Comparison of ENCODE assay signal across 23 cellular contexts in the genomic region with DNA sequence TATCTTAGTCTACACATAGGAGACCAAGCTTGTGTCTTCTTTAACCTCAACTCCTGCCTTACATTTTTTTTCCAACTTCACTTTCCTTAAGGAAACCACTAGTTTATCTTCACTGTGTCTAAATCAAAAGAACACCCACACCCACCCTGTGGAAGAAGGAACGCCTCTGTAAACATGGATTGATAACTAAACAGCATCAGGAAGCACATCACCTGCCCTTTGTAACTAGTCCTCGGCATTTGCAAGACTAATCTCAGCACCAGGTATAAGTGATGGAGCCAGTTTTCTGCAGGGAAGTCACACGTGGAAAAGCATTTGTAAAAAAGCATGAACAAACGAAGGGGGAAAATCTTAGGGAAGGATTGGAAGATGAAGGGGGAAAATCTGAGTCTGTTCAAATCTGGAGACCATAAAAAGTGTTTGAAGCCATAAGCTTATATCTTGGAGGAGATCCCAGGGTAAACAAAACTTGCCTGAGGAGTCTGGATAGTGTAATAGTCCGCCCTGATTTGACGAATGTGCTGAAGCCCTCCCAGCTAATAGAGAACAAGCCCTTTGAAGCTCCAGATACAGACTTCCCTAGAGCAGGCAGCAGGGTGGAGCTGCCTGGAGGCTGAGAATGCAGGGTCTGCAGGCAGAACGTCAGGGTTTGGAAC.
DNase-seq lines count a peak whose midpoint lies in the region; ATAC-seq, FAIRE-seq and TF ChIP-seq lines count a peak whose summit lies in the region.
"Had no signal": no experiment of that assay in that cellular context is flagged by ENCODE, and none has a peak within 500 bp of the region (broad histone marks: within the 10 kb centered on the region; RNA-seq: fewer than 3 reads in every experiment).

No MANE protein-coding gene starts in this region.

- DNase-seq in Caco-2 (peak; percentile 65), smooth muscle cell (lab: John Stamatoyannopoulos, UW; ENCODE audit: unreplicated experiment) (no peak), head of caudate nucleus (no peak), GM13976 (ENCODE audit: low spot score) (no peak), tibial nerve (ENCODE audit: low spot score in 2 of 2) (no peak)
- DNase-seq: 8988T; BE2C; Calu3; CD4-positive, alpha-beta T cell; DMS79 treated with DMSO at 0.1 percent for 48 hours; GDM1; GOT3; MG63; NCI-H1092; NCI-H2081 treated with DMSO at 0.1 percent for 48 hours; NCI-H510A treated with DMSO at 0.1 percent for 48 hours; NCI-H82 had no signal

- peak; percentile 59 for FAIRE-seq in endometrium (lab: Jason Lieb, UNC)
- FAIRE-seq: GM18507, HepG2 had no signal

- peak overlapping the region; percentile 74 for H3K4me2 ChIP-seq in smooth muscle cell

- peak overlapping the region; percentile 59 for H3K4me3 Mint-ChIP-seq in Caco-2 (ENCODE audit: unreplicated experiment)
- H3K4me3 Mint-ChIP-seq: CD4-positive, alpha-beta T cell had no signal

- BruUV-seq in Caco-2 (replicated peaks; lab: Mats Ljungman, UMichigan), result no TSS peak

- peaks cover 3% of the 10 kb centered on the region for H3K9me3 Mint-ChIP-seq in Caco-2 (ENCODE audit: unreplicated experiment)
- H3K9me3 Mint-ChIP-seq: CD4-positive, alpha-beta T cell had no signal

- intact Hi-C loops in Caco-2 (cut with micrococcal nuclease; ENCODE audit: unreplicated experiment) (loop anchor here (2.0 kb wide), 1 partner anchor 29 kb away; no protein-coding TSS in a partner anchor), head of caudate nucleus (cut with DNase I) (no loop called here)

- TF ChIP-seq CTCF in Caco-2 (IDR thresholded peaks at IDR 0.05; ENCODE audit: insufficient read depth in 1 of 2, low read depth in 1 of 2, low read length in 1 of 2, severe bottlenecking in 1 of 2, unreplicated experiment in 1 of 2), result no peak
- no peak for TF ChIP-seq CTCF in smooth muscle cell (IDR thresholded peaks at IDR 0.05; ENCODE audit: borderline replicate concordance, insufficient read depth, poor library complexity, severe bottlenecking)
- TF ChIP-seq CTCF in GM13976 (IDR thresholded peaks at IDR 0.05; ENCODE audit: borderline replicate concordance, control extremely low read depth, extremely low read depth, insufficient read depth, missing control alignments), result no peak
- TF ChIP-seq CTCF in tibial nerve (IDR thresholded peaks at IDR 0.05), result no peak

- no peak for TF ChIP-seq POLR2A in tibial nerve (IDR thresholded peaks at IDR 0.05)

- peaks cover 3% of the 10 kb centered on the region for H3F3A ChIP-seq in smooth muscle cell (ENCODE audit: low read depth)

- no peaks in the 10 kb centered on the region for H3K27me3 Mint-ChIP-seq in Caco-2 (ENCODE audit: insufficient read depth, unreplicated experiment)
- H3K27me3 Mint-ChIP-seq: CD4-positive, alpha-beta T cell had no signal

- peak overlapping the region; percentile 2 for H3K9ac ChIP-seq in smooth muscle cell (ENCODE audit: low read depth)

- H3K27ac Mint-ChIP-seq in Caco-2 (ENCODE audit: unreplicated experiment), result peak overlapping the region; percentile 83
- H3K27ac Mint-ChIP-seq: CD4-positive, alpha-beta T cell had no signal

- H3K4me1 ChIP-seq in Caco-2, result peaks cover 34% of the 10 kb centered on the region
- peaks cover 3% of the 10 kb centered on the region for H3K4me1 ChIP-seq in mesodermal cell (ENCODE audit: control insufficient read depth, insufficient read depth, low read length, poor library complexity, severe bottlenecking)
- peaks cover 10% of the 10 kb centered on the region for H3K4me1 ChIP-seq in smooth muscle cell (ENCODE audit: low read depth)
- H3K4me1 ChIP-seq in tibial nerve, result no peaks in the 10 kb centered on the region
- H3K4me1 ChIP-seq: BE2C had no signal

- H3K27me3 ChIP-seq in Caco-2 (replicated peaks; ENCODE audit: control insufficient read depth, insufficient read depth, low read length) (no peaks in the 10 kb centered on the region), smooth muscle cell (ENCODE audit: low read depth) (no peaks in the 10 kb centered on the region), tibial nerve (no peaks in the 10 kb centered on the region)
- H3K27me3 ChIP-seq: BE2C, MG63 had no signal

- H3K4me1 Mint-ChIP-seq in Caco-2 (ENCODE audit: low read depth, unreplicated experiment), result peaks cover 45% of the 10 kb centered on the region

- POLR2A ChIA-PET in Caco-2 (lab: Charles Lee), result no interaction called here

- H2AFZ ChIP-seq in smooth muscle cell (ENCODE audit: low read depth), result peak overlapping the region; percentile 17

- H3K9me3 ChIP-seq in Caco-2, result no peaks in the 10 kb centered on the region
- H3K9me3 ChIP-seq in mesodermal cell (ENCODE audit: control insufficient read depth, low read length), result no peaks in the 10 kb centered on the region
- no peaks in the 10 kb centered on the region for H3K9me3 ChIP-seq in smooth muscle cell (replicated peaks; ENCODE audit: low read depth)
- no peaks in the 10 kb centered on the region for H3K9me3 ChIP-seq in tibial nerve
- H3K9me3 ChIP-seq: BE2C, MG63 had no signal

- peak overlapping the region; percentile 84 for H3K27ac ChIP-seq in mesodermal cell (ENCODE audit: low read depth, low read length, severe bottlenecking)
- peak overlapping the region; percentile 38 for H3K27ac ChIP-seq in smooth muscle cell (ENCODE audit: low read depth)
- no peak overlapping the region for H3K27ac ChIP-seq in tibial nerve

- no peak overlapping the region for H3K4me3 ChIP-seq in Caco-2 (ENCODE audit: low read depth, low read length)
- no peak overlapping the region for H3K4me3 ChIP-seq in mesodermal cell (ENCODE audit: extremely low read depth, insufficient read depth, low read length, poor library complexity, severe bottlenecking)
- no peak overlapping the region for H3K4me3 ChIP-seq in smooth muscle cell
- no peak overlapping the region for H3K4me3 ChIP-seq in tibial nerve
- H3K4me3 ChIP-seq: GM12878, MG63 had no signal

- no peak for ATAC-seq in GM21447 (IDR thresholded peaks at IDR 0.05; ENCODE audit: unreplicated experiment)
- ATAC-seq: GM12878, HepG2 had no signal

- WGBS in mesodermal cell (ENCODE audit: insufficient coverage in 2 of 2), 2 experiments, result 72 to 89% methylated on average over 4 to 5 of the region's 7 CpGs
- WGBS in smooth muscle cell (ENCODE audit: low lambda C conversion rate), result 10% methylated on average over 7 of the region's 7 CpGs
- WGBS in tibial nerve, 2 donors, result 70 to 75% methylated on average over 7 of the region's 7 CpGs

- TF ChIP-seq EP300 in tibial nerve (IDR thresholded peaks at IDR 0.05), result no peak

- CTCF ChIA-PET in Caco-2 (lab: Charles Lee), result no interaction called here

- H3K79me2 ChIP-seq in smooth muscle cell (ENCODE audit: low read depth), result no peaks in the 10 kb centered on the region

- in situ Hi-C loops in GM13976 (cut with MboI; ENCODE audit: low sequenced_read_pairs, unreplicated experiment), result no loop called here

- no peaks in the 10 kb centered on the region for H4K20me1 ChIP-seq in smooth muscle cell (ENCODE audit: low read depth)

- H3K36me3 ChIP-seq in Caco-2 (ENCODE audit: control insufficient read depth, insufficient read depth, low read length) (no peaks in the 10 kb centered on the region), mesodermal cell (ENCODE audit: control insufficient read depth, insufficient read depth, low read length) (no peaks in the 10 kb centered on the region), smooth muscle cell (ENCODE audit: low read depth) (no peaks in the 10 kb centered on the region), tibial nerve (no peaks in the 10 kb centered on the region)
- H3K36me3 ChIP-seq: BE2C, MG63 had no signal

- peaks cover 6% of the 10 kb centered on the region for H3K36me3 Mint-ChIP-seq in Caco-2 (ENCODE audit: insufficient read depth, unreplicated experiment)

Comparison
In these comparisons a context has a peak if more than half of its experiments do, and no peak if none do; other contexts are left out.
1. DNase-seq: peak in Caco-2 (2 of 2); none in smooth muscle cell (single experiment), head of caudate nucleus (0 of 42), GM13976 (single experiment) and tibial nerve (0 of 2).
2. H3K27ac ChIP-seq: peak in mesodermal cell (single experiment) and smooth muscle cell (single experiment); none in tibial nerve (0 of 4).